14 cellular contexts compared by ENCODE assay signal in genomic region chr2:96831679-96832078, GRCh38. TPM values are rescaled to one million over a fixed set of nuclear protein-coding genes. Genes with fewer than 3 reads are reported as not detected.
A peak's percentile ranks its signal among the peaks of the same experiment; 100 is the strongest.
DNase-seq lines count a peak whose midpoint lies in the region; ATAC-seq and TF ChIP-seq lines count a peak whose summit lies in the region.
"Had no signal": no experiment of that assay in that cellular context is flagged by ENCODE, and none has a peak within 500 bp of the region (broad histone marks: within the 10 kb centered on the region; RNA-seq: fewer than 3 reads in every experiment).

No MANE protein-coding gene starts in this region.

- peaks cover 22 to 26% of the 10 kb centered on the region in 2 donors for H3K4me1 ChIP-seq in adrenal gland (replicated peaks in 1 of 2)
- H3K4me1 ChIP-seq in spleen, result peaks cover 0 to 23% (median 13%) of the 10 kb centered on the region in 6 donors

- TF ChIP-seq POLR2A in adrenal gland (IDR thresholded peaks at IDR 0.05) (no peak), spleen (IDR thresholded peaks at IDR 0.05) (no peak)

- H3K9me3 ChIP-seq in adrenal gland (replicated peaks in 1 of 3), result no peaks in the 10 kb centered on the region
- no peaks in the 10 kb centered on the region for H3K9me3 ChIP-seq in spleen
- H3K9me3 ChIP-seq: thoracic aorta had no signal

- no peak for TF ChIP-seq CTCF in adrenal gland (IDR thresholded peaks at IDR 0.05)
- TF ChIP-seq CTCF in spleen (IDR thresholded peaks at IDR 0.05 in 8 of 11, conservative IDR thresholded peaks at IDR 0.05 in 3 of 11), result no peak

- ATAC-seq in left colon, result peak; percentile 29

- DNase-seq in DMS53 (lab: John Stamatoyannopoulos, UW) (peak; percentile 36), DMS53 treated with DMSO at 0.1 percent for 48 hours (lab: John Stamatoyannopoulos, UW; ENCODE audit: unreplicated experiment) (no peak), adrenal gland (peak in 4 of 7 donors; percentile 31 to 56 (median 37)), left colon (no peak), spleen (no peak), CD1c-positive myeloid dendritic cell (ENCODE audit: extremely low spot score) (no peak), KG1 (lab: John Stamatoyannopoulos, UW) (no peak), T-helper 2 cell (no peak)
- DNase-seq: activated T-cell treated with anti-CD3 and anti-CD28 coated beads, Interleukin-2, amount 50 U/mL, for 48 hours; brain microvascular endothelial cell; NCI-H1436; NCI-H748 treated with DMSO at 0.1 percent for 48 hours had no signal

- H3K4me3 ChIP-seq in adrenal gland (no peak overlapping the region), spleen (no peak overlapping the region)
- H3K4me3 ChIP-seq: SK-N-MC, thoracic aorta had no signal

- 60 to 70% (median 69%) methylated on average over 9 to 10 of the region's 10 CpGs for WGBS in adrenal gland, 4 donors
- WGBS in spleen, 5 donors, result 79 to 92% (median 87%) methylated on average over 10 of the region's 10 CpGs

- intact Hi-C loops in adrenal gland (cut with DNase I), result no loop called here
- intact Hi-C loops in left colon (cut with DNase I, micrococcal nuclease), result no loop called here
- intact Hi-C loops in spleen (cut with DNase I; ENCODE audit: low total_unique reads), result no loop called here

- H3K36me3 ChIP-seq in adrenal gland (replicated peaks in 1 of 2), result peaks cover 0 to 55% of the 10 kb centered on the region in 2 donors
- peaks cover 0 to 92% (median 71%) of the 10 kb centered on the region in 6 donors for H3K36me3 ChIP-seq in spleen
- H3K36me3 ChIP-seq: brain microvascular endothelial cell had no signal

- no peaks in the 10 kb centered on the region for H3K27me3 ChIP-seq in adrenal gland
- no peaks in the 10 kb centered on the region for H3K27me3 ChIP-seq in spleen (replicated peaks in 1 of 7)
- H3K27me3 ChIP-seq: brain microvascular endothelial cell had no signal

- H3K27ac ChIP-seq in adrenal gland (peak overlapping the region in 4 of 5 donors; percentile 66 to 89 (median 80)), spleen (peak overlapping the region in 5 of 8 donors; percentile 56 to 77 (median 66))
- H3K27ac ChIP-seq: brain microvascular endothelial cell, SK-N-MC, thoracic aorta had no signal

RNA-seq across cellular contexts. Expression of gene ANKRD23, which starts 12.1 kb away (rescaled TPM):
- total RNA-seq in adrenal gland (1 to 10 TPM; 1.1 to 4.8 (median 3.1) TPM), left colon (1 to 10 TPM; 3.7 to 4.3 TPM), spleen (10 to 100 TPM in 3 of 7 donors, 1 to 10 TPM in 4; 4.6 to 19.8 (median 9.3) TPM)
- polyA plus RNA-seq in adrenal gland (10 to 100 TPM in 1 of 3 donors, 1 to 10 TPM in 2; 1.5 to 10.6 (median 5.3) TPM), spleen (1 to 10 TPM; 2.4 to 4.9 (median 3.9) TPM)

RNA-seq across cellular contexts. Expression of gene CNNM3, which starts 15.6 kb away (rescaled TPM):
- total RNA-seq in adrenal gland (10 to 100 TPM; 14.7 to 42.4 (median 23.9) TPM), left colon (10 to 100 TPM; 25.4 to 25.8 TPM), spleen (10 to 100 TPM; 20.7 to 37.8 (median 25.6) TPM)
- polyA plus RNA-seq in adrenal gland (10 to 100 TPM in 2 of 3 donors, 1 to 10 TPM in 1; 6.7 to 11.9 (median 10.5) TPM), spleen (1 to 10 TPM; 3.7 to 7.8 (median 3.7) TPM)

RNA-seq across cellular contexts. Expression of gene ANKRD39, which starts 26.1 kb away (rescaled TPM):
- 10 to 100 TPM; 17.0 to 49.5 (median 20.3) TPM for total RNA-seq in adrenal gland
- polyA plus RNA-seq in adrenal gland, result 10 to 100 TPM in 2 of 3 donors, 1 to 10 TPM in 1; 9.2 to 39.5 (median 25.5) TPM
- total RNA-seq in left colon, result 10 to 100 TPM in 1 of 2 donors, 1 to 10 TPM in 1; 9.5 to 11.7 TPM
- total RNA-seq in spleen, result 10 to 100 TPM; 13.6 to 32.2 (median 22.5) TPM
- 10 to 100 TPM; 13.7 to 17.7 (median 15.8) TPM for polyA plus RNA-seq in spleen

RNA-seq across cellular contexts. Expression of gene SEMA4C, which starts 38.2 kb away (rescaled TPM):
- total RNA-seq in adrenal gland (10 to 100 TPM; 14.0 to 31.6 (median 27.8) TPM), left colon (10 to 100 TPM; 13.2 to 17.5 TPM), spleen (100 to 1,000 TPM in 2 of 7 donors, 10 to 100 TPM in 5; 59.7 to 205 (median 70.3) TPM)
- polyA plus RNA-seq in adrenal gland (10 to 100 TPM in 2 of 3 donors, 1 to 10 TPM in 1; 4.4 to 23.4 (median 14.6) TPM), spleen (10 to 100 TPM in 2 of 3 donors, 1 to 10 TPM in 1; 6.1 to 37.2 (median 16.5) TPM)

Comparison
In these comparisons a context has a peak if more than half of its experiments do, and no peak if none do; other contexts are left out.
1. DNase-seq: peak in DMS53 (single experiment) and adrenal gland (4 of 7); none in DMS53 treated with DMSO at 0.1 percent for 48 hours (single experiment), left colon (0 of 2), spleen (single experiment), CD1c-positive myeloid dendritic cell (single experiment), KG1 (single experiment) and T-helper 2 cell (0 of 5).